In the genomic region with DNA sequence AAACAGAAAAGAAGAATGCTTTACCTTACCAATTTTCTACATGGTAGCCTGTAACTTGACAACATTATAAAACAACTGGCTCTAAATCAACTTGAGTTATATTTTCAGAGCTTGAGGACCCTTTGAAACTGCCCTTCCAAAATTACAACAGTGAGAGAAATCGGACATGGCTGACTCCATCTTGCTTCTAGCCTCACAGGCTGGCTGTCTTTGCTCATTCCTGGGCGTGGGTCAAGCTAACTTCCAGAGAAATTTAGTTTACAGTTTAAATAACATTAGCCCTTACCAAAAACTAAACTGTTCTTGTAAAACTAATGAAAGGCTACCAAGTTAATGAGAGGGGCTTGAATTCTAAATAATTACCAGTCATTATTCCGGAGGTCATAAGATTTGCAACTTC, we compare ENCODE assay signal across 1 cellular context.
TF ChIP-seq lines count a peak whose summit lies in the region.

No MANE protein-coding gene starts in this region.

TF ChIP-seq in H1, 55 proteins besides CTCF, POLR2A, EP300 and RAD21:
- TF ChIP-seq KDM1A (IDR thresholded peaks at IDR 0.05; ENCODE audit: borderline replicate concordance, low read length) (no peak), TBP (IDR thresholded peaks at IDR 0.05; ENCODE audit: low read depth, low read length) (no peak), YY1 (IDR thresholded peaks at IDR 0.05; ENCODE audit: low read depth, low read length) (no peak), BACH1 (IDR thresholded peaks at IDR 0.05; ENCODE audit: low read length) (no peak), BRCA1 (IDR thresholded peaks at IDR 0.05; ENCODE audit: low read depth, low read length) (no peak), RBBP5 (IDR thresholded peaks at IDR 0.05; ENCODE audit: borderline replicate concordance, low read depth, low read length) (no peak), MAFK (IDR thresholded peaks at IDR 0.05; ENCODE audit: low read depth, low read length) (no peak)
